In genomic region chr11:94449437-94449836, GRCh38 we compare ENCODE assay signal across 10 cellular contexts.
A peak's percentile ranks its signal among the peaks of the same experiment; 100 is the strongest.
DNase-seq lines count a peak whose midpoint lies in the region; ATAC-seq, FAIRE-seq and TF ChIP-seq lines count a peak whose summit lies in the region.
"Had no signal": no experiment of that assay in that cellular context is flagged by ENCODE, and none has a peak within 500 bp of the region (broad histone marks: within the 10 kb centered on the region; RNA-seq: fewer than 3 reads in every experiment).

No MANE protein-coding gene starts in this region.

- no peaks in the 10 kb centered on the region for H3K9me3 Mint-ChIP-seq in memory B cell
- H3K9me3 Mint-ChIP-seq: activated T-helper 17 cell treated with anti-CD3 and anti-CD28 coated beads, Interleukin-2, amount 50 U/mL, for 72 hours had no signal

- TF ChIP-seq CTCF in choroid plexus epithelial cell (conservative IDR thresholded peaks at IDR 0.05; ENCODE audit: low read depth, low read length) = no peak

- peaks cover 21% of the 10 kb centered on the region for H3K36me3 Mint-ChIP-seq in memory B cell

- H3K27ac Mint-ChIP-seq in memory B cell = peak overlapping the region; percentile 48
- H3K27ac Mint-ChIP-seq: activated T-helper 17 cell treated with anti-CD3 and anti-CD28 coated beads, Interleukin-2, amount 50 U/mL, for 72 hours had no signal

- H3K4me1 Mint-ChIP-seq in memory B cell = no peaks in the 10 kb centered on the region
- H3K4me1 Mint-ChIP-seq: activated T-helper 17 cell treated with anti-CD3 and anti-CD28 coated beads, Interleukin-2, amount 50 U/mL, for 72 hours had no signal

- no peak overlapping the region for H3K4me3 ChIP-seq in choroid plexus epithelial cell (ENCODE audit: low read depth, low read length)
- H3K4me3 ChIP-seq: tibial nerve had no signal

- ATAC-seq in memory B cell (ENCODE audit: low read depth) (no peak), GM21360 (IDR thresholded peaks at IDR 0.05; ENCODE audit: unreplicated experiment) (no peak)
- ATAC-seq: activated T-helper 17 cell treated with anti-CD3 and anti-CD28 coated beads, Interleukin-2, amount 50 U/mL, for 72 hours had no signal

- no peak for TF ChIP-seq POLR2A in H54 (IDR thresholded peaks at IDR 0.05; ENCODE audit: low read depth, low read length)

- H3K4me3 Mint-ChIP-seq in memory B cell = no peak overlapping the region
- H3K4me3 Mint-ChIP-seq: activated T-helper 17 cell treated with anti-CD3 and anti-CD28 coated beads, Interleukin-2, amount 50 U/mL, for 72 hours had no signal

- DNase-seq in GM03348 (ENCODE audit: low spot score) (peak; percentile 30), NCI-H2029 (lab: John Stamatoyannopoulos, UW) (peak; percentile 78), choroid plexus epithelial cell (ENCODE audit: low read depth) (peak; percentile 82), memory B cell (ENCODE audit: low spot score in 2 of 2) (no peak), H54 (ENCODE audit: insufficient read length, low spot score) (no peak), NAMALWA (ENCODE audit: low spot score) (no peak), NCI-H1048 (lab: John Stamatoyannopoulos, UW) (no peak)

- no peak for FAIRE-seq in H54 (lab: Jason Lieb, UNC)

- no peaks in the 10 kb centered on the region for H3K27me3 Mint-ChIP-seq in memory B cell
- H3K27me3 Mint-ChIP-seq: activated T-helper 17 cell treated with anti-CD3 and anti-CD28 coated beads, Interleukin-2, amount 50 U/mL, for 72 hours had no signal

Comparison
In these comparisons a context has a peak if more than half of its experiments do, and no peak if none do; other contexts are left out.
1. DNase-seq: peak in GM03348 (single experiment), NCI-H2029 (single experiment) and choroid plexus epithelial cell (single experiment); none in memory B cell (0 of 2), H54 (single experiment), NAMALWA (single experiment) and NCI-H1048 (single experiment).